Comparison of ENCODE assay signal across 1 cellular context in the genomic region with DNA sequence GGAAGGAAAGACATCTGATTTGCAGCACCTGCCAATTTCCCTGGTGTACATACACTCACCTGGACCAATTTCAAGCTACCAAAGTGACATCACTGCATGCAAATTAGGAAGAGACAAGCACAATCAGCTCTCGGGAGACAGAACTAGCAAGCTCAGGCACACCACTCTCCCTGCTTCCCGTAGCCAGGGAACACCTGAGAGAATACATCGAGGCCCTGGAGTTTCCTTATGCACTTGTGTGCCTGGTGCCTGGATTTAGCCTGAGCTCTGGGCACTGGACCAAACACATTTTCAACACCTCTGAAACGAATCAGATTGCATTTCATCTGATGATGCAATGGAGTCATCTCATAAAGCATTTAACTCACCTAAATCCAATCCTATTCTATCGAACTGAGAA.
TF ChIP-seq lines count a peak whose summit lies in the region.

No MANE protein-coding gene starts in this region.

TF ChIP-seq in GM23338, 12 proteins besides CTCF, POLR2A, EP300 and RAD21 (continued from another document):
- TF ChIP-seq, protein P1, sequence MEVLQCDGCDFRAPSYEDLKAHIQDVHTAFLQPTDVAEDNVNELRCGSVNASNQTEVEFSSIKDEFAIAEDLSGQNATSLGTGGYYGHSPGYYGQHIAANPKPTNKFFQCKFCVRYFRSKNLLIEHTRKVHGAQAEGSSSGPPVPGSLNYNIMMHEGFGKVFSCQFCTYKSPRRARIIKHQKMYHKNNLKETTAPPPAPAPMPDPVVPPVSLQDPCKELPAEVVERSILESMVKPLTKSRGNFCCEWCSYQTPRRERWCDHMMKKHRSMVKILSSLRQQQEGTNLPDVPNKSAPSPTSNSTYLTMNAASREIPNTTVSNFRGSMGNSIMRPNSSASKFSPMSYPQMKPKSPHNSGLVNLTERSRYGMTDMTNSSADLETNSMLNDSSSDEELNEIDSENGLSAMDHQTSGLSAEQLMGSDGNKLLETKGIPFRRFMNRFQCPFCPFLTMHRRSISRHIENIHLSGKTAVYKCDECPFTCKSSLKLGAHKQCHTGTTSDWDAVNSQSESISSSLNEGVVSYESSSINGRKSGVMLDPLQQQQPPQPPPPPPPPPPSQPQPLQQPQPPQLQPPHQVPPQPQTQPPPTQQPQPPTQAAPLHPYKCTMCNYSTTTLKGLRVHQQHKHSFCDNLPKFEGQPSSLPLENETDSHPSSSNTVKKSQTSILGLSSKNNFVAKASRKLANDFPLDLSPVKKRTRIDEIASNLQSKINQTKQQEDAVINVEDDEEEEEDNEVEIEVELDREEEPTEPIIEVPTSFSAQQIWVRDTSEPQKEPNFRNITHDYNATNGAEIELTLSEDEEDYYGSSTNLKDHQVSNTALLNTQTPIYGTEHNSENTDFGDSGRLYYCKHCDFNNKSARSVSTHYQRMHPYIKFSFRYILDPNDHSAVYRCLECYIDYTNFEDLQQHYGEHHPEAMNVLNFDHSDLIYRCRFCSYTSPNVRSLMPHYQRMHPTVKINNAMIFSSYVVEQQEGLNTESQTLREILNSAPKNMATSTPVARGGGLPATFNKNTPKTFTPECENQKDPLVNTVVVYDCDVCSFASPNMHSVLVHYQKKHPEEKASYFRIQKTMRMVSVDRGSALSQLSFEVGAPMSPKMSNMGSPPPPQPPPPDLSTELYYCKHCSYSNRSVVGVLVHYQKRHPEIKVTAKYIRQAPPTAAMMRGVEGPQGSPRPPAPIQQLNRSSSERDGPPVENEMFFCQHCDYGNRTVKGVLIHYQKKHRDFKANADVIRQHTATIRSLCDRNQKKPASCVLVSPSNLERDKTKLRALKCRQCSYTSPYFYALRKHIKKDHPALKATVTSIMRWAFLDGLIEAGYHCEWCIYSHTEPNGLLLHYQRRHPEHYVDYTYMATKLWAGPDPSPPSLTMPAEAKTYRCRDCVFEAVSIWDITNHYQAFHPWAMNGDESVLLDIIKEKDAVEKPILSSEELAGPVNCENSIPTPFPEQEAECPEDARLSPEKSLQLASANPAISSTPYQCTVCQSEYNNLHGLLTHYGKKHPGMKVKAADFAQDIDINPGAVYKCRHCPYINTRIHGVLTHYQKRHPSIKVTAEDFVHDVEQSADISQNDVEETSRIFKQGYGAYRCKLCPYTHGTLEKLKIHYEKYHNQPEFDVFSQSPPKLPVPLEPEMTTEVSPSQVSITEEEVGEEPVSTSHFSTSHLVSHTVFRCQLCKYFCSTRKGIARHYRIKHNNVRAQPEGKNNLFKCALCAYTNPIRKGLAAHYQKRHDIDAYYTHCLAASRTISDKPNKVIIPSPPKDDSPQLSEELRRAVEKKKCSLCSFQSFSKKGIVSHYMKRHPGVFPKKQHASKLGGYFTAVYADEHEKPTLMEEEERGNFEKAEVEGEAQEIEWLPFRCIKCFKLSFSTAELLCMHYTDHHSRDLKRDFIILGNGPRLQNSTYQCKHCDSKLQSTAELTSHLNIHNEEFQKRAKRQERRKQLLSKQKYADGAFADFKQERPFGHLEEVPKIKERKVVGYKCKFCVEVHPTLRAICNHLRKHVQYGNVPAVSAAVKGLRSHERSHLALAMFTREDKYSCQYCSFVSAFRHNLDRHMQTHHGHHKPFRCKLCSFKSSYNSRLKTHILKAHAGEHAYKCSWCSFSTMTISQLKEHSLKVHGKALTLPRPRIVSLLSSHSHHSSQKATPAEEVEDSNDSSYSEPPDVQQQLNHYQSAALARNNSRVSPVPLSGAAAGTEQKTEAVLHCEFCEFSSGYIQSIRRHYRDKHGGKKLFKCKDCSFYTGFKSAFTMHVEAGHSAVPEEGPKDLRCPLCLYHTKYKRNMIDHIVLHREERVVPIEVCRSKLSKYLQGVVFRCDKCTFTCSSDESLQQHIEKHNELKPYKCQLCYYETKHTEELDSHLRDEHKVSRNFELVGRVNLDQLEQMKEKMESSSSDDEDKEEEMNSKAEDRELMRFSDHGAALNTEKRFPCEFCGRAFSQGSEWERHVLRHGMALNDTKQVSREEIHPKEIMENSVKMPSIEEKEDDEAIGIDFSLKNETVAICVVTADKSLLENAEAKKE (CRISPR knock-in tag; IDR thresholded peaks at IDR 0.05) = no peak
- TF ChIP-seq ZNF331 (CRISPR knock-in tag; IDR thresholded peaks at IDR 0.05; ENCODE audit: low read depth) = no peak
- TF ChIP-seq, protein P2, sequence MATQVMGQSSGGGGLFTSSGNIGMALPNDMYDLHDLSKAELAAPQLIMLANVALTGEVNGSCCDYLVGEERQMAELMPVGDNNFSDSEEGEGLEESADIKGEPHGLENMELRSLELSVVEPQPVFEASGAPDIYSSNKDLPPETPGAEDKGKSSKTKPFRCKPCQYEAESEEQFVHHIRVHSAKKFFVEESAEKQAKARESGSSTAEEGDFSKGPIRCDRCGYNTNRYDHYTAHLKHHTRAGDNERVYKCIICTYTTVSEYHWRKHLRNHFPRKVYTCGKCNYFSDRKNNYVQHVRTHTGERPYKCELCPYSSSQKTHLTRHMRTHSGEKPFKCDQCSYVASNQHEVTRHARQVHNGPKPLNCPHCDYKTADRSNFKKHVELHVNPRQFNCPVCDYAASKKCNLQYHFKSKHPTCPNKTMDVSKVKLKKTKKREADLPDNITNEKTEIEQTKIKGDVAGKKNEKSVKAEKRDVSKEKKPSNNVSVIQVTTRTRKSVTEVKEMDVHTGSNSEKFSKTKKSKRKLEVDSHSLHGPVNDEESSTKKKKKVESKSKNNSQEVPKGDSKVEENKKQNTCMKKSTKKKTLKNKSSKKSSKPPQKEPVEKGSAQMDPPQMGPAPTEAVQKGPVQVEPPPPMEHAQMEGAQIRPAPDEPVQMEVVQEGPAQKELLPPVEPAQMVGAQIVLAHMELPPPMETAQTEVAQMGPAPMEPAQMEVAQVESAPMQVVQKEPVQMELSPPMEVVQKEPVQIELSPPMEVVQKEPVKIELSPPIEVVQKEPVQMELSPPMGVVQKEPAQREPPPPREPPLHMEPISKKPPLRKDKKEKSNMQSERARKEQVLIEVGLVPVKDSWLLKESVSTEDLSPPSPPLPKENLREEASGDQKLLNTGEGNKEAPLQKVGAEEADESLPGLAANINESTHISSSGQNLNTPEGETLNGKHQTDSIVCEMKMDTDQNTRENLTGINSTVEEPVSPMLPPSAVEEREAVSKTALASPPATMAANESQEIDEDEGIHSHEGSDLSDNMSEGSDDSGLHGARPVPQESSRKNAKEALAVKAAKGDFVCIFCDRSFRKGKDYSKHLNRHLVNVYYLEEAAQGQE (IDR thresholded peaks at IDR 0.05; ENCODE audit: unreplicated experiment) = no peak
- no peak for TF ChIP-seq JUNB (IDR thresholded peaks at IDR 0.05; ENCODE audit: unreplicated experiment)
- no peak for TF ChIP-seq POLR2AphosphoS5 (IDR thresholded peaks at IDR 0.05; ENCODE audit: low read depth)
- TF ChIP-seq ZNF114 (CRISPR knock-in tag; IDR thresholded peaks at IDR 0.05) = no peak
